In the genomic region with DNA sequence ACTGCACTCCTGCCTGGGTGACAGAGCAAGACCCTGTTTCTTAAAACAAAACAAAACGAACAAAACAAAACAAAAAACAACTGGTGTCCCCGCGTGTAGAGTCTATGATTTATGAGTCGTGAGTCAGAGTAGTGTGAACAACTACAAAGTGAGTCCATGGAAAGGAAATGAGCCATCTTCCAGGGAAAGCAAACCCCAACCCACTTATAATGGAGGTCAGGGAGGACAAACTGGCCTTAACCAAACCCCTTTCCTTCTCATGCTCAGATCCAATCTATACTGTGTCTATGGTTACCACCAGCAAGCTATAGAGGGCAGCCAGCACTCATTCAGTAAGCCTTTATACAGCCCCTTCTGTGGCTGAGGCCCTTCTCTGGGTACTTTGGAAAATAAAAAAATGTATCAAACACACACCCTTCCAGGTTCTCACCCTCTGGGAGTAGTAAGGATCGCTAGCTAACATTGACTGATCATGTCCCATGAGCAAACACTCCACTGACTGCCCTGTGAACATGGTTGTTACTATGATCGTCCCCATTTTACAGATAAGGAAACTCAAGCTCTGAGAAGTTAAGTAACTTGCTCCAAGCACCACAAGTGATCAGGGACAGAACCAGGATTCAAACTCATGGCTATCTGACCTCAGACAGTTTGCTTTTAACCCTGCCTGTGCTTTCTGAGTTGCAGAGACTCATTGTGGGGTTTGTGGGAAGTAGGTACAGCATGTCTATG, we compare ENCODE assay signal across 15 cellular contexts. TPM values are rescaled to one million over a fixed set of nuclear protein-coding genes. Genes with fewer than 3 reads are reported as not detected.
DNase-seq lines count a peak whose midpoint lies in the region; ATAC-seq and TF ChIP-seq lines count a peak whose summit lies in the region.
"Had no signal": no experiment of that assay in that cellular context is flagged by ENCODE, and none has a peak within 500 bp of the region (broad histone marks: within the 10 kb centered on the region; RNA-seq: fewer than 3 reads in every experiment).

No MANE protein-coding gene starts in this region.

- no peaks in the 10 kb centered on the region for H3K36me3 ChIP-seq in mesendoderm (ENCODE audit: control insufficient read depth, insufficient read depth, low read length)
- H3K36me3 ChIP-seq: BLaER1 treated with 17β-estradiol and CSF1 and Interleukin-3, amounts not matched to agents 10 nM and 100 nM; prostate gland had no signal

- peak overlapping the region; percentile 50 for H3K56ac ChIP-seq in mesendoderm (ENCODE audit: low read length)

- H4K8ac ChIP-seq in mesendoderm (ENCODE audit: low read depth, low read length), result no peak overlapping the region

- H3K9ac ChIP-seq in mesendoderm (ENCODE audit: low read length), result no peak overlapping the region
- H3K9ac ChIP-seq: BLaER1 treated with 17β-estradiol and CSF1 and Interleukin-3, amounts not matched to agents 10 nM and 100 nM had no signal

- H3K4me2 ChIP-seq in mesendoderm (ENCODE audit: low read length), result no peak overlapping the region

- no peak overlapping the region for H3K27ac ChIP-seq in mesendoderm (ENCODE audit: low read depth, low read length)
- H3K27ac ChIP-seq: BLaER1 treated with 17β-estradiol and CSF1 and Interleukin-3, amounts not matched to agents 10 nM and 100 nM; prostate gland had no signal

- no peak overlapping the region for H3K23ac ChIP-seq in mesendoderm (ENCODE audit: low read length)

- no peaks in the 10 kb centered on the region for H3K79me1 ChIP-seq in mesendoderm (ENCODE audit: low read length)

- no peak overlapping the region for H3K4me3 ChIP-seq in choroid plexus epithelial cell (ENCODE audit: low read depth, low read length)
- H3K4me3 ChIP-seq in mesendoderm (ENCODE audit: low read length), result no peak overlapping the region
- H3K4me3 ChIP-seq: BLaER1 treated with 17β-estradiol and CSF1 and Interleukin-3, amounts not matched to agents 10 nM and 100 nM; prostate gland had no signal

- peak overlapping the region; percentile 36 for H3K4ac ChIP-seq in mesendoderm (ENCODE audit: low read depth, low read length)

- peak overlapping the region; percentile 45 for H3K18ac ChIP-seq in mesendoderm (ENCODE audit: low read length)

- no peak for ATAC-seq in HG02981 (IDR thresholded peaks at IDR 0.05; ENCODE audit: unreplicated experiment)

- H3K27me3 ChIP-seq in mesendoderm (ENCODE audit: insufficient read depth, low read length, poor library complexity), result no peaks in the 10 kb centered on the region
- H3K27me3 ChIP-seq: BLaER1 treated with 17β-estradiol and CSF1 and Interleukin-3, amounts not matched to agents 10 nM and 100 nM had no signal

- WGBS in mesendoderm (ENCODE audit: extremely low coverage, insufficient coverage, low lambda C conversion rate), result no CpG with 5 or more reads among the region's 6 CpGs

- no peak overlapping the region for H4K5ac ChIP-seq in mesendoderm (ENCODE audit: low read length)

- H3K4me1 ChIP-seq in mesendoderm (ENCODE audit: control insufficient read depth, low read depth, low read length), result no peaks in the 10 kb centered on the region
- H3K4me1 ChIP-seq: prostate gland had no signal

- peak overlapping the region; percentile 44 for H2BK5ac ChIP-seq in mesendoderm (ENCODE audit: low read length)

- H2BK15ac ChIP-seq in mesendoderm (replicated peaks; ENCODE audit: low read depth), result no peak overlapping the region

- no peaks in the 10 kb centered on the region for H3K79me2 ChIP-seq in mesendoderm (ENCODE audit: control insufficient read depth, insufficient read depth, low read length)

- TF ChIP-seq CTCF in choroid plexus epithelial cell (conservative IDR thresholded peaks at IDR 0.05; ENCODE audit: low read depth, low read length), result no peak

- H2AK5ac ChIP-seq in mesendoderm (ENCODE audit: low read length), result peak overlapping the region; percentile 60

- peak overlapping the region; percentile 64 for H2BK120ac ChIP-seq in mesendoderm (ENCODE audit: low read depth, low read length)

- DNase-seq in AG20443 (ENCODE audit: low spot score) (peak; percentile 60), LHCN-M2 (ENCODE audit: low read depth) (peak; percentile 86), choroid plexus epithelial cell (ENCODE audit: low read depth) (peak; percentile 30), mesendoderm (no peak), SHP77 (lab: John Stamatoyannopoulos, UW) (no peak)
- no peak for DNase-seq in activated CD4-positive, alpha-beta T cell treated with anti-CD3 and anti-CD28 coated beads for 48 hours
- DNase-seq in activated CD4-positive, alpha-beta T cell treated with anti-CD3 and anti-CD28 coated beads, Interleukin-2, amount 50 U/mL, for 48 hours, result no peak
- DNase-seq: activated gamma-delta T cell treated with Interleukin-2 at 50 U/mL for 16 hours, kidney, NCI-H2107, Right ventricle myocardium superior had no signal

RNA-seq across cellular contexts. Expression of gene COLEC12, which starts 24.7 kb away (rescaled TPM):
- 0.32 and 1.1 TPM in 2 replicates for total RNA-seq in LHCN-M2 (2014; rRNA removed)
- 0.07 TPM for polyA plus RNA-seq in LHCN-M2 (2012)
- polyA plus RNA-seq in mesendoderm (2013, experiment 1 of 2), result 7.5 TPM
- 7.4 TPM for polyA plus RNA-seq in mesendoderm (2013, experiment 2 of 2)

RNA-seq across cellular contexts. Expression of gene CETN1, which starts 54.9 kb away (rescaled TPM):
- not detected in 2 replicates for total RNA-seq in LHCN-M2 (2014; rRNA removed)
- not detected for polyA plus RNA-seq in LHCN-M2 (2012)
- polyA plus RNA-seq in mesendoderm (2013, experiment 1 of 2), result not detected
- not detected for polyA plus RNA-seq in mesendoderm (2013, experiment 2 of 2)
- total RNA-seq: kidney, Right ventricle myocardium superior had no signal
- polyA plus RNA-seq: thymus had no signal

Comparison
In these comparisons a context has a peak if more than half of its experiments do, and no peak if none do; other contexts are left out.
1. DNase-seq: peak in AG20443 (single experiment), LHCN-M2 (single experiment) and choroid plexus epithelial cell (single experiment); none in mesendoderm (single experiment), SHP77 (0 of 2), activated CD4-positive, alpha-beta T cell treated with anti-CD3 and anti-CD28 coated beads for 48 hours (single experiment) and activated CD4-positive, alpha-beta T cell treated with anti-CD3 and anti-CD28 coated beads, Interleukin-2, amount 50 U/mL, for 48 hours (0 of 2).